18 cellular contexts compared by ENCODE assay signal in genomic region chr6:145823322-145823944, GRCh38. TPM values are rescaled to one million over a fixed set of nuclear protein-coding genes. Genes with fewer than 3 reads are reported as not detected.
DNase-seq lines count a peak whose midpoint lies in the region; ATAC-seq and TF ChIP-seq lines count a peak whose summit lies in the region.
"Had no signal": no experiment of that assay in that cellular context is flagged by ENCODE, and none has a peak within 500 bp of the region (broad histone marks: within the 10 kb centered on the region; RNA-seq: fewer than 3 reads in every experiment).

No MANE protein-coding gene starts in this region.

- no peaks in the 10 kb centered on the region for H3K27me3 ChIP-seq in CD8-positive, alpha-beta memory T cell (ENCODE audit: insufficient read depth, low read length, poor library complexity, severe bottlenecking)
- no peaks in the 10 kb centered on the region for H3K27me3 ChIP-seq in upper lobe of right lung
- H3K27me3 ChIP-seq: adrenal gland, neutrophil had no signal

- peaks cover 4% of the 10 kb centered on the region for H3K4me1 ChIP-seq in CD8-positive, alpha-beta memory T cell (ENCODE audit: insufficient read depth, low read length)
- H3K4me1 ChIP-seq in upper lobe of right lung, result no peaks in the 10 kb centered on the region
- H3K4me1 ChIP-seq: adrenal gland had no signal

- peak overlapping the region in 1 of 2 donors; percentile 52 for H3K4me3 Mint-ChIP-seq in activated T-cell treated with anti-CD3 and anti-CD28 coated beads, Interleukin-2, amount 50 U/mL, for 72 hours
- no peak overlapping the region for H3K4me3 Mint-ChIP-seq in activated naive CD8-positive, alpha-beta T cell
- H3K4me3 Mint-ChIP-seq in stimulated activated naive CD8-positive, alpha-beta T cell treated with anti-CD3 and anti-CD28 coated beads, Interleukin-15, amount 100 ng/mL, for 72 hours, result no peak overlapping the region
- no peak overlapping the region for H3K4me3 Mint-ChIP-seq in CD8-positive, alpha-beta memory T cell
- H3K4me3 Mint-ChIP-seq: HFFc6, WTC11 had no signal

- H3K9me3 ChIP-seq in CD8-positive, alpha-beta memory T cell (ENCODE audit: low read length), result no peaks in the 10 kb centered on the region
- H3K9me3 ChIP-seq in upper lobe of right lung, result no peaks in the 10 kb centered on the region
- H3K9me3 ChIP-seq: adrenal gland, neutrophil had no signal

- H3K36me3 ChIP-seq in CD8-positive, alpha-beta memory T cell (ENCODE audit: insufficient read depth, low read length), result no peaks in the 10 kb centered on the region
- H3K36me3 ChIP-seq in upper lobe of right lung, result no peaks in the 10 kb centered on the region
- H3K36me3 ChIP-seq: adrenal gland, neutrophil had no signal

- H3K27ac Mint-ChIP-seq in activated T-cell treated with anti-CD3 and anti-CD28 coated beads, Interleukin-2, amount 50 U/mL, for 72 hours, result no peak overlapping the region
- H3K27ac Mint-ChIP-seq in activated naive CD8-positive, alpha-beta T cell, result peak overlapping the region; percentile 36
- H3K27ac Mint-ChIP-seq in stimulated activated naive CD8-positive, alpha-beta T cell treated with anti-CD3 and anti-CD28 coated beads, Interleukin-15, amount 100 ng/mL, for 72 hours, result no peak overlapping the region
- H3K27ac Mint-ChIP-seq in CD8-positive, alpha-beta memory T cell, result no peak overlapping the region
- H3K27ac Mint-ChIP-seq: HFFc6, WTC11 had no signal

- H3K36me3 Mint-ChIP-seq in activated T-cell treated with anti-CD3 and anti-CD28 coated beads, Interleukin-2, amount 50 U/mL, for 72 hours (ENCODE audit: insufficient read depth in 2 of 2), result peaks cover 0 to 4% of the 10 kb centered on the region in 2 donors
- peaks cover 6% of the 10 kb centered on the region for H3K36me3 Mint-ChIP-seq in activated naive CD8-positive, alpha-beta T cell
- peaks cover 0 to 3% (median 0%) of the 10 kb centered on the region in 3 donors for H3K36me3 Mint-ChIP-seq in CD8-positive, alpha-beta memory T cell
- H3K36me3 Mint-ChIP-seq: WTC11 had no signal

- CTCF ChIA-PET in CD8-positive, alpha-beta memory T cell (lab: Charles Lee), result no interaction called here

- ATAC-seq in activated T-cell treated with anti-CD3 and anti-CD28 coated beads, Interleukin-2, amount 50 U/mL, for 72 hours (replicated peaks in 1 of 2), result peak; percentile 94 to 97
- ATAC-seq in HG02884 (IDR thresholded peaks at IDR 0.05; ENCODE audit: unreplicated experiment), result peak; percentile 62
- ATAC-seq in stimulated activated naive CD8-positive, alpha-beta T cell treated with anti-CD3 and anti-CD28 coated beads, Interleukin-15, amount 100 ng/mL, for 72 hours, result peak; percentile 95
- ATAC-seq in upper lobe of right lung, result no peak
- ATAC-seq: WTC11 had no signal

- H3K4me1 Mint-ChIP-seq in activated T-cell treated with anti-CD3 and anti-CD28 coated beads, Interleukin-2, amount 50 U/mL, for 72 hours (ENCODE audit: low read depth), result peaks cover 38% of the 10 kb centered on the region
- peaks cover 40% of the 10 kb centered on the region for H3K4me1 Mint-ChIP-seq in activated naive CD8-positive, alpha-beta T cell (ENCODE audit: low read depth)
- peaks cover 43% of the 10 kb centered on the region for H3K4me1 Mint-ChIP-seq in stimulated activated naive CD8-positive, alpha-beta T cell treated with anti-CD3 and anti-CD28 coated beads, Interleukin-15, amount 100 ng/mL, for 72 hours
- peaks cover 8 to 29% (median 27%) of the 10 kb centered on the region in 3 donors for H3K4me1 Mint-ChIP-seq in CD8-positive, alpha-beta memory T cell
- H3K4me1 Mint-ChIP-seq: WTC11 had no signal

- H3K9me3 Mint-ChIP-seq in activated T-cell treated with anti-CD3 and anti-CD28 coated beads, Interleukin-2, amount 50 U/mL, for 72 hours, result no peaks in the 10 kb centered on the region
- H3K9me3 Mint-ChIP-seq in activated naive CD8-positive, alpha-beta T cell (ENCODE audit: low read depth), result no peaks in the 10 kb centered on the region
- H3K9me3 Mint-ChIP-seq in stimulated activated naive CD8-positive, alpha-beta T cell treated with anti-CD3 and anti-CD28 coated beads, Interleukin-15, amount 100 ng/mL, for 72 hours, result no peaks in the 10 kb centered on the region
- no peaks in the 10 kb centered on the region for H3K9me3 Mint-ChIP-seq in CD8-positive, alpha-beta memory T cell
- H3K9me3 Mint-ChIP-seq: HFFc6, WTC11 had no signal

- no peak overlapping the region for H3K27ac ChIP-seq in CD8-positive, alpha-beta memory T cell (ENCODE audit: low read depth, low read length)
- no peak overlapping the region for H3K27ac ChIP-seq in upper lobe of right lung
- H3K27ac ChIP-seq: adrenal gland, neutrophil had no signal

- peak in 1 of 2 donors; percentile 8 for DNase-seq in activated T-cell treated with anti-CD3 and anti-CD28 coated beads, Interleukin-2, amount 50 U/mL, for 72 hours
- no peak for DNase-seq in activated T-cell treated with anti-CD3 and anti-CD28 coated beads, Interleukin-2, amount 50 U/mL, for 1 hour
- DNase-seq in stimulated activated naive CD8-positive, alpha-beta T cell treated with anti-CD3 and anti-CD28 coated beads, Interleukin-15, amount 100 ng/mL, for 72 hours, result peak in 1 of 2 donors; percentile 12
- DNase-seq in CD8-positive, alpha-beta memory T cell, result no peak
- no peak for DNase-seq in upper lobe of right lung
- DNase-seq in activated effector memory CD4-positive, alpha-beta T cell treated with Interleukin-2 at 50 U/mL for 16 hours, result no peak
- DNase-seq: adrenal gland; central memory CD4-positive, alpha-beta T cell; effector CD8-positive, alpha-beta T cell; HFFc6; Karpas-422; NCI-H1436 treated with DMSO at 0.1 percent for 48 hours; NCI-H345; SHP77 had no signal

- POLR2A ChIA-PET in CD8-positive, alpha-beta memory T cell (lab: Charles Lee), result no interaction called here

- H3K27me3 Mint-ChIP-seq in activated T-cell treated with anti-CD3 and anti-CD28 coated beads, Interleukin-2, amount 50 U/mL, for 72 hours (ENCODE audit: low read depth), result peaks cover 12% of the 10 kb centered on the region
- no peaks in the 10 kb centered on the region for H3K27me3 Mint-ChIP-seq in activated naive CD8-positive, alpha-beta T cell
- no peaks in the 10 kb centered on the region for H3K27me3 Mint-ChIP-seq in stimulated activated naive CD8-positive, alpha-beta T cell treated with anti-CD3 and anti-CD28 coated beads, Interleukin-15, amount 100 ng/mL, for 72 hours
- no peaks in the 10 kb centered on the region for H3K27me3 Mint-ChIP-seq in CD8-positive, alpha-beta memory T cell

- no peak for TF ChIP-seq CTCF in upper lobe of right lung (IDR thresholded peaks at IDR 0.05)

- intact Hi-C loops in upper lobe of right lung (cut with DNase I), result no loop called here

- H3K4me3 ChIP-seq in CD8-positive, alpha-beta memory T cell (ENCODE audit: low read length), result no peak overlapping the region
- no peak overlapping the region for H3K4me3 ChIP-seq in upper lobe of right lung
- H3K4me3 ChIP-seq: adrenal gland had no signal

RNA-seq across cellular contexts. Expression of gene FBXO30, which starts 8.8 kb away (rescaled TPM):
- 1 to 10 TPM; 4.9 to 5.0 TPM for total RNA-seq in activated T-cell treated with anti-CD3 and anti-CD28 coated beads, Interleukin-2, amount 50 U/mL, for 72 hours
- total RNA-seq in CD8-positive, alpha-beta memory T cell, result 1 to 10 TPM; 7.9 to 8.4 TPM
- 1.5 TPM for polyA plus RNA-seq in CD8-positive, alpha-beta memory T cell
- total RNA-seq in upper lobe of right lung, result 9.4 TPM
